ENCODE assay signal across 12 cellular contexts in genomic region chr2:32910883-32911598, GRCh38. TPM values are rescaled to one million over a fixed set of nuclear protein-coding genes. Genes with fewer than 3 reads are reported as not detected.
DNase-seq lines count a peak whose midpoint lies in the region; ATAC-seq and TF ChIP-seq lines count a peak whose summit lies in the region.
"Had no signal": no experiment of that assay in that cellular context is flagged by ENCODE, and none has a peak within 500 bp of the region (broad histone marks: within the 10 kb centered on the region; RNA-seq: fewer than 3 reads in every experiment).

No MANE protein-coding gene starts in this region.

- DNase-seq in GM12864 (ENCODE audit: low read depth) = peak; percentile 57
- DNase-seq in Jurkat, Clone E6-1 (ENCODE audit: low read depth, low spot score) = peak; percentile 4
- no peak for DNase-seq in mucosa of gallbladder (ENCODE audit: low spot score)
- DNase-seq in activated gamma-delta T cell (lab: John Stamatoyannopoulos, UW) = no peak
- no peak for DNase-seq in hypothalamus (lab: John Stamatoyannopoulos, UW)
- DNase-seq in NK-92 treated with Interleukin-12 subunit alpha and Interleukin-12 subunit beta, amount 100 ng/mL, for 24 hours (lab: John Stamatoyannopoulos, UW) = no peak
- DNase-seq: DMS79 treated with DMSO at 0.1 percent for 48 hours, PC-9, psoas muscle, trophoblast cell had no signal

- ATAC-seq in GM19455 (IDR thresholded peaks at IDR 0.05; ENCODE audit: unreplicated experiment) = peak; percentile 96
- peak; percentile 93 for ATAC-seq in HG02885 (IDR thresholded peaks at IDR 0.05; ENCODE audit: poor library complexity, unreplicated experiment)
- ATAC-seq: psoas muscle had no signal

- no peak overlapping the region for H3K4me3 ChIP-seq in GM12864 (ENCODE audit: low read depth, low read length)
- H3K4me3 ChIP-seq in Jurkat, Clone E6-1 (ENCODE audit: low read length) = no peak overlapping the region
- H3K4me3 ChIP-seq: PC-9, psoas muscle had no signal

- TF ChIP-seq CTCF in GM12864 (IDR thresholded peaks at IDR 0.05; ENCODE audit: low read depth, low read length, missing control alignments) = no peak

RNA-seq across cellular contexts. Expression of gene LTBP1, which starts 35.7 kb away (rescaled TPM):
- polyA plus RNA-seq in Jurkat, Clone E6-1 (2012; ENCODE audit: insufficient read depth, insufficient read length) = 5.4 TPM
- total RNA-seq in mucosa of gallbladder = 205 TPM

Comparison
In these comparisons a context has a peak if more than half of its experiments do, and no peak if none do; other contexts are left out.
1. DNase-seq: peak in GM12864 (single experiment) and Jurkat, Clone E6-1 (single experiment); none in mucosa of gallbladder (single experiment), activated gamma-delta T cell (single experiment), hypothalamus (0 of 51) and NK-92 treated with Interleukin-12 subunit alpha and Interleukin-12 subunit beta, amount 100 ng/mL, for 24 hours (single experiment).